ENCODE assay signal across 8 cellular contexts in the genomic region with DNA sequence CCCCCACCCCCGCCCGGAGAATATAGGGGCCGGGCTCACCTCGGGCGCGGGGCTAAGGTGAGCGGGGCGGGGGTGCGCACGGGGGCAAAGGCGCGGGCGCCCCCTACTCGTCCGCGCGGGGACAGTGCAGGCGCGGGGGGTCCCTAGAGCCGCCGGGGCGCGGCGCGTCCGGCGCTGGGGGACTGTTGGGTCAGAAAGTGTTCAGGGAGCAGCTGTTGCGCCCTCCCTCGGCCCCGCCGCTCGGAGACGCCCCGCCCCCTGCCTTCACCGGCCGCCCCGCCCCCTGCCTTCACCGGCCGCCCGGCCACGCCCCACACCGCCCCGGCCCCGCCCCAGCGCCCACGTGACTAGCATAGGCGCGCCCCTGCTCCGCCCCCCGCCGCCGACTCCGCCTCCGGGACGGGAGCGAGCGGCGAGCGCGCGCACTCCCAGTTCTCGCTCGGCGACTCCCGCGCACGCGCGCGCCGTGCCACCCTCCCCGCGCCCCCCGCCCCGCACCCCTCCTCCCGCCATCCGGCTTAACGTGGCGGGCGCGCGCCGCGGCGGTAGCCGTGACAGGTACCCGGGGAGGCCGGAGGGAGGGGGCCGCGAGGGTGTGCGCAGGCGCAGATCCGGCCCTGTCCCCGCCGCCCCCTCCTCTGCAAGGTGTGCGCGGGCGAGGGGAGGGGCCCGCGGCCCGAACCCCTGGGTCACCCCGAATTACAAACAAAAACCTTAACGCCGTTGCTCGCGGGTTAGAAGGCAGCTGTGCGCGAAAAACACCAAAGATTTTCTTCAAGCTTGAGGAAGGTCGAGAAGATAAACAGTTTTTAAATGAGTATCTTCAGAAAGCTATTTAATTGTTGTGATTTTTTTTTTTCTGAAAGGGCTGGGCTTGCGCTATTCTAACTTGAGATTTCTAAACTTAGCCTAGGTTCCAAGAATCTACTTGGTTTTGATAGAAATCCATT. TPM values are rescaled to one million over a fixed set of nuclear protein-coding genes. Genes with fewer than 3 reads are reported as not detected.
A peak's percentile ranks its signal among the peaks of the same experiment; 100 is the strongest.
DNase-seq lines count a peak whose midpoint lies in the region; ATAC-seq and TF ChIP-seq lines count a peak whose summit lies in the region.

No MANE protein-coding gene starts in this region.

- POLR2A ChIA-PET in GM10248 (lab: Yijun Ruan, JAX) = interaction anchor here (0.5 to 1.6 kb wide), 4 partner anchors 49 to 1347 kb away, joined by 3 to 5 read pairs (median 4); no protein-coding TSS in a partner anchor

- TF ChIP-seq POLR2A in transverse colon (IDR thresholded peaks at IDR 0.05) = peak; percentile 72

- H3K4me3 Mint-ChIP-seq in activated naive CD8-positive, alpha-beta T cell treated with anti-CD3 and anti-CD28 coated beads for 36 hours = peak overlapping the region; percentile 91

- no peaks in the 10 kb centered on the region for H3K36me3 ChIP-seq in transverse colon

- TF ChIP-seq EP300 in transverse colon (IDR thresholded peaks at IDR 0.05; ENCODE audit: low read depth) = no peak

- H3K27me3 ChIP-seq in transverse colon = no peaks in the 10 kb centered on the region

- CTCF ChIA-PET in GM10248 (lab: Yijun Ruan, JAX) = interaction anchor here (0.6 to 1.7 kb wide), 19 partner anchors 8 to 344 kb away, joined by 3 to 7 read pairs (median 3); no protein-coding TSS in a partner anchor

- peaks cover 0 to 43% (median 9%) of the 10 kb centered on the region in 4 donors for H3K4me1 ChIP-seq in transverse colon

- peak overlapping the region; percentile 99 to 100 (median 100) for H3K27ac ChIP-seq in transverse colon

- intact Hi-C loops in cardiac septum (cut with DNase I) = no loop called here
- intact Hi-C loops in transverse colon (cut with DNase I; ENCODE audit: low total_unique reads) = no loop called here

- in situ Hi-C loops in transverse colon (cut with MboI; ENCODE audit: low pct_ligation_motif_present in 1 of 4, low pct_unique_long_range_greater_than_20kb in 1 of 4, low sequenced_read_pairs in 3 of 4) = loop anchor here in 1 of 4 donors (25.0 kb wide), 2 partner anchors 243 to 318 kb away; no protein-coding TSS in a partner anchor

- H3K9me3 ChIP-seq in transverse colon = no peaks in the 10 kb centered on the region

- peak; percentile 65 for ATAC-seq in HG02588 (IDR thresholded peaks at IDR 0.05; ENCODE audit: unreplicated experiment)

- WGBS in transverse colon (ENCODE audit: low coverage in 1 of 2), 2 donors = 0 to 2% methylated on average over 12 to 27 of the region's 110 CpGs

- H3K27ac Mint-ChIP-seq in activated naive CD8-positive, alpha-beta T cell treated with anti-CD3 and anti-CD28 coated beads for 36 hours = peak overlapping the region; percentile 99

- H3K4me3 ChIP-seq in transverse colon = peak overlapping the region; percentile 68 to 99 (median 94)

- peak; percentile 67 for TF ChIP-seq CTCF in GM10248 (IDR thresholded peaks at IDR 0.05; ENCODE audit: control extremely low read depth, extremely low read depth, low read depth, missing control alignments)
- no peak for TF ChIP-seq CTCF in transverse colon (IDR thresholded peaks at IDR 0.05)

- H3K9me3 Mint-ChIP-seq in activated naive CD8-positive, alpha-beta T cell treated with anti-CD3 and anti-CD28 coated beads for 36 hours = no peaks in the 10 kb centered on the region

- H3K27me3 Mint-ChIP-seq in activated naive CD8-positive, alpha-beta T cell treated with anti-CD3 and anti-CD28 coated beads for 36 hours = no peaks in the 10 kb centered on the region

- DNase-seq in GM10248 (ENCODE audit: extremely low spot score) = peak; percentile 84
- peak; percentile 86 for DNase-seq in NCI-H1092 (lab: John Stamatoyannopoulos, UW)
- peak; percentile 81 for DNase-seq in SKM-1 (lab: John Stamatoyannopoulos, UW; ENCODE audit: unreplicated experiment)
- DNase-seq in activated naive CD8-positive, alpha-beta T cell treated with anti-CD3 and anti-CD28 coated beads for 36 hours = peak; percentile 96
- peak; percentile 99 for DNase-seq in cardiac septum (ENCODE audit: low spot score)
- DNase-seq in pons (ENCODE audit: low spot score) = peak; percentile 85
- peak; percentile 99 for DNase-seq in transverse colon

- H3K36me3 Mint-ChIP-seq in activated naive CD8-positive, alpha-beta T cell treated with anti-CD3 and anti-CD28 coated beads for 36 hours = peaks cover 21% of the 10 kb centered on the region

- peaks cover 48% of the 10 kb centered on the region for H3K4me1 Mint-ChIP-seq in activated naive CD8-positive, alpha-beta T cell treated with anti-CD3 and anti-CD28 coated beads for 36 hours

RNA-seq across cellular contexts. Expression of gene ZNF217, which starts 0.7 kb away (rescaled TPM):
- total RNA-seq in activated naive CD8-positive, alpha-beta T cell treated with anti-CD3 and anti-CD28 coated beads for 36 hours = 10 to 100 TPM; 55.6 to 59.0 TPM
- total RNA-seq in cardiac septum (10.7 TPM), transverse colon (10 to 100 TPM; 28.9 to 82.6 (median 46.0) TPM)

Comparison
In these comparisons a context has a peak if more than half of its experiments do, and no peak if none do; other contexts are left out.
1. Peak in every context shown above with its lines: DNase-seq, ATAC-seq, H3K4me3 ChIP-seq and H3K27ac ChIP-seq.